Comparison of ENCODE assay signal across 8 cellular contexts in genomic region chr1:202542415-202542814, GRCh38.
DNase-seq lines count a peak whose midpoint lies in the region; ATAC-seq and TF ChIP-seq lines count a peak whose summit lies in the region.
"Not testable (repeated sequence)": the region's sequence is repeated elsewhere in the genome, so short reads cannot be mapped to it uniquely, and the experiment has no call there.

No MANE protein-coding gene starts in this region.

- not testable (repeated sequence) for DNase-seq in AG04450 (ENCODE audit: low read depth, low spot score); breast epithelium (ENCODE audit: low spot score in 2 of 2); cardiac muscle cell (ENCODE audit: low read depth in 1 of 2, low spot score in 1 of 2); mesothelial cell of epicardium (ENCODE audit: low spot score in 2 of 2, unreplicated experiment in 2 of 2); thoracic aorta (ENCODE audit: low spot score); vagina (ENCODE audit: extremely low spot score in 2 of 2)

- H3K79me2 ChIP-seq in parathyroid adenoma: not testable (repeated sequence)

- TF ChIP-seq POLR2A in breast epithelium (IDR thresholded peaks at IDR 0.05); vagina (IDR thresholded peaks at IDR 0.05): not testable (repeated sequence)

- H3K4me3 ChIP-seq in AG04450 (ENCODE audit: low read depth, low read length) (peak overlapping the region; percentile 31), breast epithelium (peak overlapping the region; percentile 35 to 51 (median 50)), skeletal muscle tissue (ENCODE audit: low read length in 3 of 3) (peak overlapping the region in 1 of 3 donors; percentile 62), thoracic aorta (peak overlapping the region; percentile 72), vagina (peak overlapping the region; percentile 38 to 40)
- H3K4me3 ChIP-seq in cardiac muscle cell; parathyroid adenoma (ENCODE audit: low read depth, low read length): not testable (repeated sequence)

- not testable (repeated sequence) for H3K36me3 ChIP-seq in breast epithelium; cardiac muscle cell; parathyroid adenoma (ENCODE audit: control insufficient read depth, insufficient read depth, low read length); skeletal muscle tissue (ENCODE audit: control insufficient read depth in 3 of 3, insufficient read depth in 3 of 3, low read length in 3 of 3); thoracic aorta; vagina

- H3K4me1 Mint-ChIP-seq in mesothelial cell of epicardium: peaks cover 69% of the 10 kb centered on the region

- H3K27ac Mint-ChIP-seq in mesothelial cell of epicardium: peak overlapping the region; percentile 76

- H3K9me3 Mint-ChIP-seq in mesothelial cell of epicardium: not testable (repeated sequence)

- H3K27me3 ChIP-seq in AG04450 (ENCODE audit: control insufficient read depth, insufficient read depth, low read length); breast epithelium; cardiac muscle cell; parathyroid adenoma (ENCODE audit: control insufficient read depth, insufficient read depth, low read length); skeletal muscle tissue (ENCODE audit: control insufficient read depth in 3 of 3, insufficient read depth in 3 of 3, low read length in 3 of 3); thoracic aorta (replicated peaks; ENCODE audit: insufficient read depth); vagina: not testable (repeated sequence)

- POLR2A ChIA-PET in AG04450 (lab: Yijun Ruan, JAX): not testable (repeated sequence)

- H3K36me3 Mint-ChIP-seq in mesothelial cell of epicardium: not testable (repeated sequence)

- ATAC-seq in thoracic aorta (ENCODE audit: insufficient number of reproducible peaks, low FRiP score, low read depth): not testable (repeated sequence)

- CTCF ChIA-PET in AG04450 (lab: Charles Lee): not testable (repeated sequence)

- H3K9me3 ChIP-seq in AG04450 (ENCODE audit: control insufficient read depth, insufficient read depth, low read length); breast epithelium; cardiac muscle cell (ENCODE audit: low read depth); parathyroid adenoma (ENCODE audit: control insufficient read depth, low read length); skeletal muscle tissue (ENCODE audit: control insufficient read depth in 3 of 3, low read length in 3 of 3); thoracic aorta; vagina: not testable (repeated sequence)

- H3K27ac ChIP-seq in AG04450 (ENCODE audit: low read depth, low read length): not testable (repeated sequence)
- H3K27ac ChIP-seq in breast epithelium (peak overlapping the region; percentile 84 to 92), cardiac muscle cell (peak overlapping the region; percentile 62), parathyroid adenoma (peak overlapping the region; percentile 53), skeletal muscle tissue (ENCODE audit: low read depth, low read length) (peak overlapping the region; percentile 75), thoracic aorta (peak overlapping the region; percentile 90 to 98), vagina (peak overlapping the region; percentile 53)

- H3K27me3 Mint-ChIP-seq in mesothelial cell of epicardium (ENCODE audit: low read depth): not testable (repeated sequence)

- H3K4me2 ChIP-seq in parathyroid adenoma (ENCODE audit: low read length): not testable (repeated sequence)

- not testable (repeated sequence) for H3K9ac ChIP-seq in parathyroid adenoma
- H3K9ac ChIP-seq in skeletal muscle tissue (ENCODE audit: low read depth in 1 of 3, low read length in 3 of 3): peak overlapping the region in 2 of 3 donors; percentile 32 to 40

- not testable (repeated sequence) for H2AFZ ChIP-seq in parathyroid adenoma

- intact Hi-C loops in breast epithelium (cut with DNase I; ENCODE audit: low total_unique reads); vagina (cut with DNase I): not testable (repeated sequence)

- H3K4me3 Mint-ChIP-seq in mesothelial cell of epicardium: peak overlapping the region; percentile 75

- H3K4me1 ChIP-seq in breast epithelium, parathyroid adenoma: not testable (repeated sequence)
- H3K4me1 ChIP-seq in cardiac muscle cell (ENCODE audit: low read depth) (peaks cover 49% of the 10 kb centered on the region), skeletal muscle tissue (ENCODE audit: control insufficient read depth in 3 of 3, insufficient read depth in 3 of 3, low read length in 3 of 3) (peaks cover 34 to 42% (median 41%) of the 10 kb centered on the region in 3 donors), thoracic aorta (ENCODE audit: control insufficient read depth in 1 of 2, low read depth in 2 of 2) (peaks cover 0 to 37% of the 10 kb centered on the region in 2 donors), vagina (peaks cover 12% of the 10 kb centered on the region)

- not testable (repeated sequence) for TF ChIP-seq CTCF in AG04450 (IDR thresholded peaks at IDR 0.05; ENCODE audit: low read depth, low read length); breast epithelium (IDR thresholded peaks at IDR 0.05); cardiac muscle cell (IDR thresholded peaks at IDR 0.05; ENCODE audit: low read depth, low read length); mesothelial cell of epicardium (IDR thresholded peaks at IDR 0.05; ENCODE audit: unreplicated experiment); parathyroid adenoma (IDR thresholded peaks at IDR 0.05); thoracic aorta (IDR thresholded peaks at IDR 0.05); vagina (IDR thresholded peaks at IDR 0.05)
